In genomic region chr19:17830567-17831418, GRCh38 we compare ENCODE assay signal across 9 cellular contexts. TPM values are rescaled to one million over a fixed set of nuclear protein-coding genes. Genes with fewer than 3 reads are reported as not detected.
DNase-seq lines count a peak whose midpoint lies in the region; ATAC-seq and TF ChIP-seq lines count a peak whose summit lies in the region.
"Had no signal": no experiment of that assay in that cellular context is flagged by ENCODE, and none has a peak within 500 bp of the region (broad histone marks: within the 10 kb centered on the region; RNA-seq: fewer than 3 reads in every experiment).

No MANE protein-coding gene starts in this region.

- intact Hi-C loops in stomach (cut with DNase I; ENCODE audit: low total_unique reads) = no loop called here

- TF ChIP-seq EP300 in stomach (IDR thresholded peaks at IDR 0.05) = no peak

- peak; percentile 78 for DNase-seq in Daoy (ENCODE audit: low read depth)
- DNase-seq in NCI-H146 (lab: John Stamatoyannopoulos, UW) = peak; percentile 86
- peak; percentile 84 for DNase-seq in activated CD4-positive, alpha-beta T cell treated with anti-CD3 and anti-CD28 coated beads for 48 hours
- peak; percentile 95 for DNase-seq in epithelial cell of esophagus (ENCODE audit: low read depth)
- peak; percentile 34 for DNase-seq in midbrain (lab: John Stamatoyannopoulos, UW)
- DNase-seq in stomach = peak; percentile 90

- peak overlapping the region in 1 of 5 donors; percentile 4 for H3K27ac ChIP-seq in stomach

- peaks cover 0 to 22% (median 20%) of the 10 kb centered on the region in 4 donors for H3K4me1 ChIP-seq in stomach

- peaks cover 0 to 55% (median 17%) of the 10 kb centered on the region in 4 donors for H3K36me3 ChIP-seq in stomach

- ATAC-seq in HG03521 (IDR thresholded peaks at IDR 0.05; ENCODE audit: unreplicated experiment) (no peak), GM21367 (IDR thresholded peaks at IDR 0.05; ENCODE audit: unreplicated experiment) (no peak)

- TF ChIP-seq CTCF in epithelial cell of esophagus (IDR thresholded peaks at IDR 0.05; ENCODE audit: insufficient read depth, low read depth, low read length, missing control alignments) = no peak
- TF ChIP-seq CTCF in stomach (IDR thresholded peaks at IDR 0.05) = no peak

- no peak for TF ChIP-seq POLR2A in stomach (IDR thresholded peaks at IDR 0.05)

- 14 to 32% (median 27%) methylated on average over 36 to 50 of the region's 50 CpGs for WGBS in stomach, 5 donors

- H3K4me3 ChIP-seq in epithelial cell of esophagus (ENCODE audit: low read length) = peak overlapping the region; percentile 59
- H3K4me3 ChIP-seq in stomach = peak overlapping the region; percentile 19 to 44 (median 30)

- no peaks in the 10 kb centered on the region for H3K9me3 ChIP-seq in stomach

- H3K27me3 ChIP-seq in stomach = peaks cover 0 to 52% (median 3%) of the 10 kb centered on the region in 3 donors

RNA-seq across cellular contexts. Expression of gene INSL3, which starts 9.5 kb away (rescaled TPM):
- total RNA-seq in Daoy (2014; rRNA removed; shearing (Covaris generic)) = not detected in 2 replicates
- total RNA-seq in stomach = not detected
- under 1 TPM in 1 of 3 donors, not detected in 2; 0.23 TPM for polyA plus RNA-seq in stomach

RNA-seq across cellular contexts. Expression of gene JAK3, which starts 17.0 kb away (rescaled TPM):
- 0.06 and 0.09 TPM in 2 replicates for total RNA-seq in Daoy (2014; rRNA removed; shearing (Covaris generic))
- total RNA-seq in stomach = 10 to 100 TPM in 2 of 5 donors, 1 to 10 TPM in 2, under 1 TPM in 1; 0.89 to 50.2 (median 3.9) TPM
- 1 to 10 TPM; 2.3 to 3.2 (median 2.6) TPM for polyA plus RNA-seq in stomach

RNA-seq across cellular contexts. Expression of gene RPL18A, which starts 28.9 kb away (rescaled TPM):
- total RNA-seq in Daoy (2014; rRNA removed; shearing (Covaris generic)) = 1,269 and 1,595 TPM in 2 replicates
- 1,000 to 10,000 TPM in 3 of 5 donors, 100 to 1,000 TPM in 2; 854 to 1,923 (median 1,089) TPM for total RNA-seq in stomach
- polyA plus RNA-seq in stomach = 1,000 to 10,000 TPM; 3,674 to 4,061 (median 3,993) TPM

RNA-seq across cellular contexts. Expression of gene B3GNT3, which starts 35.9 kb away (rescaled TPM):
- 0.06 and 0.09 TPM in 2 replicates for total RNA-seq in Daoy (2014; rRNA removed; shearing (Covaris generic))
- 100 to 1,000 TPM in 1 of 5 donors, 10 to 100 TPM in 4; 11.9 to 117 (median 25.7) TPM for total RNA-seq in stomach
- polyA plus RNA-seq in stomach = 10 to 100 TPM; 11.3 to 39.3 (median 11.3) TPM
- polyA plus RNA-seq: IgD-negative memory B cell had no signal

RNA-seq across cellular contexts. Expression of gene SLC5A5, which starts 41.0 kb away (rescaled TPM):
- total RNA-seq in Daoy (2014; rRNA removed; shearing (Covaris generic)) = not detected in 2 replicates
- total RNA-seq in stomach = 100 to 1,000 TPM in 2 of 5 donors, 10 to 100 TPM in 1, 1 to 10 TPM in 1, not detected in 1; 4.0 to 116 (median 70.7) TPM
- 10 to 100 TPM in 1 of 3 donors, 1 to 10 TPM in 2; 1.3 to 19.7 (median 1.4) TPM for polyA plus RNA-seq in stomach
- polyA plus RNA-seq: IgD-negative memory B cell had no signal

Comparison
In these comparisons a context has a peak if more than half of its experiments do, and no peak if none do; other contexts are left out.
1. DNase-seq: peak in every context shown above with its lines; median percentile 95 in epithelial cell of esophagus; 90 in stomach; 86 in NCI-H146; 84 in activated CD4-positive, alpha-beta T cell treated with anti-CD3 and anti-CD28 coated beads for 48 hours; 78 in Daoy; 34 in midbrain.